In genomic region chr19:52949422-52949821, GRCh38 we compare ENCODE assay signal across 16 cellular contexts. TPM values are rescaled to one million over a fixed set of nuclear protein-coding genes. Genes with fewer than 3 reads are reported as not detected.
DNase-seq lines count a peak whose midpoint lies in the region; ATAC-seq and TF ChIP-seq lines count a peak whose summit lies in the region.
"Had no signal": no experiment of that assay in that cellular context is flagged by ENCODE, and none has a peak within 500 bp of the region (broad histone marks: within the 10 kb centered on the region; RNA-seq: fewer than 3 reads in every experiment).

No MANE protein-coding gene starts in this region.

- intact Hi-C loops in activated T-helper 2 cell treated with anti-CD3 and anti-CD28 coated beads, Interferon-gamma antibody, Interleukin-2, Interleukin-4, amounts not matched to agents 10 μg/mL and 5 μg/mL and 100 μg/mL, durations not matched to agents 14 hours and 24 hours and 36 hours (cut with micrococcal nuclease), result loop anchor here (10.0 kb wide), 1 partner anchor 445 kb away; the partner anchor contains the start of gene ZNF765

- H3K4me1 Mint-ChIP-seq in CD4-positive, CD25-positive, alpha-beta regulatory T cell, result no peaks in the 10 kb centered on the region
- peaks cover 14% of the 10 kb centered on the region for H3K4me1 Mint-ChIP-seq in endothelial cell (ENCODE audit: unreplicated experiment)
- H3K4me1 Mint-ChIP-seq in activated T-helper 2 cell treated with anti-CD3 and anti-CD28 coated beads, Interferon-gamma antibody, Interleukin-2, Interleukin-4, amounts not matched to agents 10 μg/mL and 5 μg/mL and 100 μg/mL, durations not matched to agents 14 hours and 24 hours and 36 hours (ENCODE audit: low read depth), result no peaks in the 10 kb centered on the region
- H3K4me1 Mint-ChIP-seq: IgD-negative memory B cell had no signal

- H3K27me3 ChIP-seq in CD4-positive, CD25-positive, alpha-beta regulatory T cell (ENCODE audit: control insufficient read depth, insufficient read depth, low read length), result no peaks in the 10 kb centered on the region
- H3K27me3 ChIP-seq in adipocyte (replicated peaks; ENCODE audit: control insufficient read depth, insufficient read depth, low read length), result no peaks in the 10 kb centered on the region
- H3K27me3 ChIP-seq: BE2C had no signal

- H3K36me3 Mint-ChIP-seq in CD4-positive, CD25-positive, alpha-beta regulatory T cell, result peaks cover 45% of the 10 kb centered on the region
- peaks cover 55% of the 10 kb centered on the region for H3K36me3 Mint-ChIP-seq in endothelial cell (ENCODE audit: low read depth, unreplicated experiment)
- H3K36me3 Mint-ChIP-seq in activated T-helper 2 cell treated with anti-CD3 and anti-CD28 coated beads, Interferon-gamma antibody, Interleukin-2, Interleukin-4, amounts not matched to agents 10 μg/mL and 5 μg/mL and 100 μg/mL, durations not matched to agents 14 hours and 24 hours and 36 hours (ENCODE audit: low read depth), result peaks cover 51% of the 10 kb centered on the region

- peaks cover 0 to 70% (median 32%) of the 10 kb centered on the region in 7 donors for H3K9me3 Mint-ChIP-seq in CD4-positive, CD25-positive, alpha-beta regulatory T cell
- H3K9me3 Mint-ChIP-seq in endothelial cell (ENCODE audit: unreplicated experiment), result peaks cover 26% of the 10 kb centered on the region
- H3K9me3 Mint-ChIP-seq in activated T-helper 2 cell treated with anti-CD3 and anti-CD28 coated beads, Interferon-gamma antibody, Interleukin-2, Interleukin-4, amounts not matched to agents 10 μg/mL and 5 μg/mL and 100 μg/mL, durations not matched to agents 14 hours and 24 hours and 36 hours, result peaks cover 77% of the 10 kb centered on the region

- DNase-seq in CD4-positive, CD25-positive, alpha-beta regulatory T cell, result no peak
- DNase-seq in adipocyte (ENCODE audit: low read depth) (no peak), endothelial cell (ENCODE audit: low spot score) (no peak), H4 (ENCODE audit: low spot score) (no peak)
- DNase-seq in activated CD4-positive, alpha-beta T cell treated with anti-CD3 and anti-CD28 coated beads for 4 hours, result no peak
- no peak for DNase-seq in activated T-helper 2 cell treated with anti-CD3 and anti-CD28 coated beads, Interferon-gamma antibody, Interleukin-2, Interleukin-4, amounts not matched to agents 10 μg/mL and 5 μg/mL and 100 μg/mL, durations not matched to agents 14 hours and 24 hours and 36 hours (ENCODE audit: low spot score)
- DNase-seq: ACHN; BE2C; Calu3; CD8-positive, alpha-beta T cell; DMS79 treated with DMSO at 0.1 percent for 48 hours; GF-D8; H7; KG1 had no signal

- H3K9me3 ChIP-seq in CD4-positive, CD25-positive, alpha-beta regulatory T cell (ENCODE audit: control insufficient read depth in 2 of 2, low read length in 2 of 2), result peaks cover 69 to 85% of the 10 kb centered on the region in 2 experiments
- H3K9me3 ChIP-seq in adipocyte (ENCODE audit: control insufficient read depth, low read length), result peaks cover 68% of the 10 kb centered on the region

- no peak for ATAC-seq in CD4-positive, CD25-positive, alpha-beta regulatory T cell (ENCODE audit: low read depth in 2 of 2)
- ATAC-seq: CD8-positive, alpha-beta T cell had no signal

- peak overlapping the region; percentile 3 for H3K4me3 ChIP-seq in CD4-positive, CD25-positive, alpha-beta regulatory T cell (ENCODE audit: low read depth, low read length)
- peak overlapping the region; percentile 41 for H3K4me3 ChIP-seq in adipocyte (ENCODE audit: low read length)

- H3K4me1 ChIP-seq in CD4-positive, CD25-positive, alpha-beta regulatory T cell (ENCODE audit: control insufficient read depth, insufficient read depth, low read length, poor library complexity, severe bottlenecking), result no peaks in the 10 kb centered on the region
- no peaks in the 10 kb centered on the region for H3K4me1 ChIP-seq in adipocyte (ENCODE audit: control insufficient read depth, insufficient read depth, low read length)
- H3K4me1 ChIP-seq: BE2C had no signal

- TF ChIP-seq CTCF in endothelial cell (IDR thresholded peaks at IDR 0.05; ENCODE audit: unreplicated experiment), result no peak

- H3K4me3 Mint-ChIP-seq in CD4-positive, CD25-positive, alpha-beta regulatory T cell, result no peak overlapping the region
- peak overlapping the region; percentile 80 for H3K4me3 Mint-ChIP-seq in endothelial cell (ENCODE audit: unreplicated experiment)
- H3K4me3 Mint-ChIP-seq in activated T-helper 2 cell treated with anti-CD3 and anti-CD28 coated beads, Interferon-gamma antibody, Interleukin-2, Interleukin-4, amounts not matched to agents 10 μg/mL and 5 μg/mL and 100 μg/mL, durations not matched to agents 14 hours and 24 hours and 36 hours (ENCODE audit: low read depth), result no peak overlapping the region
- H3K4me3 Mint-ChIP-seq: CD8-positive, alpha-beta T cell had no signal

- H3K27ac ChIP-seq in CD4-positive, CD25-positive, alpha-beta regulatory T cell (ENCODE audit: insufficient read depth, low read length, poor library complexity, severe bottlenecking), result no peak overlapping the region
- H3K27ac ChIP-seq: C4-2B had no signal

- H3K27ac Mint-ChIP-seq in CD4-positive, CD25-positive, alpha-beta regulatory T cell, result no peak overlapping the region
- H3K27ac Mint-ChIP-seq in endothelial cell (ENCODE audit: unreplicated experiment), result no peak overlapping the region
- no peak overlapping the region for H3K27ac Mint-ChIP-seq in activated T-helper 2 cell treated with anti-CD3 and anti-CD28 coated beads, Interferon-gamma antibody, Interleukin-2, Interleukin-4, amounts not matched to agents 10 μg/mL and 5 μg/mL and 100 μg/mL, durations not matched to agents 14 hours and 24 hours and 36 hours
- H3K27ac Mint-ChIP-seq: CD8-positive, alpha-beta T cell; IgD-negative memory B cell had no signal

- no peak overlapping the region for H3K9ac ChIP-seq in adipocyte (ENCODE audit: low read length)

- H3K27me3 Mint-ChIP-seq in CD4-positive, CD25-positive, alpha-beta regulatory T cell, result no peaks in the 10 kb centered on the region
- H3K27me3 Mint-ChIP-seq in endothelial cell (ENCODE audit: unreplicated experiment), result peaks cover 3% of the 10 kb centered on the region
- H3K27me3 Mint-ChIP-seq in activated T-helper 2 cell treated with anti-CD3 and anti-CD28 coated beads, Interferon-gamma antibody, Interleukin-2, Interleukin-4, amounts not matched to agents 10 μg/mL and 5 μg/mL and 100 μg/mL, durations not matched to agents 14 hours and 24 hours and 36 hours (ENCODE audit: low read depth), result no peaks in the 10 kb centered on the region
- H3K27me3 Mint-ChIP-seq: IgD-negative memory B cell had no signal

- H3K36me3 ChIP-seq in CD4-positive, CD25-positive, alpha-beta regulatory T cell (ENCODE audit: control insufficient read depth, insufficient read depth, low read length), result peaks cover 40% of the 10 kb centered on the region
- H3K36me3 ChIP-seq in adipocyte (ENCODE audit: control insufficient read depth, insufficient read depth, low read length, severe bottlenecking), result peaks cover 49% of the 10 kb centered on the region

RNA-seq across cellular contexts. Expression of gene ZNF816, which starts 13.3 kb away (rescaled TPM):
- total RNA-seq in CD4-positive, CD25-positive, alpha-beta regulatory T cell, result 5.1 TPM
- polyA plus RNA-seq in CD4-positive, CD25-positive, alpha-beta regulatory T cell, result 10 to 100 TPM; 10.6 to 25.1 (median 18.7) TPM
- total RNA-seq in endothelial cell (ENCODE audit: unreplicated experiment), result 16.5 TPM
- total RNA-seq in H4 (2014; rRNA removed; shearing (Covaris generic)), result 15.5 and 17.1 TPM in 2 replicates
- total RNA-seq in activated T-helper 2 cell treated with anti-CD3 and anti-CD28 coated beads, Interferon-gamma antibody, Interleukin-2, Interleukin-4, amounts not matched to agents 10 μg/mL and 5 μg/mL and 100 μg/mL, durations not matched to agents 14 hours and 24 hours and 36 hours, result 8.1 and 8.4 TPM in 2 replicates

RNA-seq across cellular contexts. Expression of gene ZNF888, which starts 26.2 kb away (rescaled TPM):
- total RNA-seq in CD4-positive, CD25-positive, alpha-beta regulatory T cell, result 5.0 TPM
- polyA plus RNA-seq in CD4-positive, CD25-positive, alpha-beta regulatory T cell, result 1 to 10 TPM; 1.7 to 2.8 (median 2.3) TPM
- 12.2 TPM for total RNA-seq in endothelial cell (ENCODE audit: unreplicated experiment)
- total RNA-seq in H4 (2014; rRNA removed; shearing (Covaris generic)), result 7.3 and 7.6 TPM in 2 replicates
- 5.0 and 6.1 TPM in 2 replicates for total RNA-seq in activated T-helper 2 cell treated with anti-CD3 and anti-CD28 coated beads, Interferon-gamma antibody, Interleukin-2, Interleukin-4, amounts not matched to agents 10 μg/mL and 5 μg/mL and 100 μg/mL, durations not matched to agents 14 hours and 24 hours and 36 hours

RNA-seq across cellular contexts. Expression of gene ZNF320, which starts 52.0 kb away (rescaled TPM):
- 5.6 TPM for total RNA-seq in CD4-positive, CD25-positive, alpha-beta regulatory T cell
- 1 to 10 TPM; 1.3 to 5.4 (median 1.8) TPM for polyA plus RNA-seq in CD4-positive, CD25-positive, alpha-beta regulatory T cell
- 34.7 TPM for total RNA-seq in endothelial cell (ENCODE audit: unreplicated experiment)
- 5.0 and 6.8 TPM in 2 replicates for total RNA-seq in H4 (2014; rRNA removed; shearing (Covaris generic))
- 8.8 and 9.1 TPM in 2 replicates for total RNA-seq in activated T-helper 2 cell treated with anti-CD3 and anti-CD28 coated beads, Interferon-gamma antibody, Interleukin-2, Interleukin-4, amounts not matched to agents 10 μg/mL and 5 μg/mL and 100 μg/mL, durations not matched to agents 14 hours and 24 hours and 36 hours
